In the genomic region with DNA sequence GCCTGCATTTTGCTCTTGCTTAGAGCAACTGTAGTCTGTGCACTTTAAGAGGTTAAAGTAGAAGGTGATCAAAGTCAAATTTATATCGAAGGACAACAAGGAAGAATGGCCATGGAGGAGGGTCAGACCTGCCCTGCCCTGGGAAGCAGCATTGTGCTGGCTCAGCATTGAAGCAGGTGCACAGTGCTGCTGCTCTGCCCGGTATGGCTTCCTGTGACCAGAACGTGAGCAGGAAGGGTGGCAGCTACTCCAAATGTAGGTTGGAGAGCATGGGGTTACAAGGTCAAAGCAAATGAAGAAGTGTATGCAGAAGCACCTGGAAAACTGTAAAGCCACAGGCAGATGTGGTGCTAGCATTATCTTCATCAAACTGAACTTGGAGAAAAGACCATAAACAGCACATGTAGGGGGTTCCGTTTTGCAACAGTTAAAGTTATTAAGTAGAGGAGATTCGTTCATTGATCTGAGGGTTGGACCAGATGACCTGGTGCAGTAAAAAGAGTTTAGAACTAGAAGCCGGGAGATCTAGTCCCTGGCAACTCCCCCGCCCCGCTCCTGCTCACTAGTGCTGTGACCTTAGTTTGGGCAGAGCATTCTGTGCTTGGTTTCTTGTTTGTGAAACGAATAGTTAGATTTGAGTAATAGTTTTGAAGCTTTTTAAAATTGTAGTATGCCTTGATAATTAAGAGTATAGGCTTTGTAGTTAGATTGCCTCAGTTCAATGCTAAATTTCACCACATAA, we compare ENCODE assay signal across 21 cellular contexts.
"Had no signal": no experiment of that assay in that cellular context is flagged by ENCODE, and none has a peak within 500 bp of the region (broad histone marks: within the 10 kb centered on the region; RNA-seq: fewer than 3 reads in every experiment).

No MANE protein-coding gene starts in this region.

- H3K27me3 ChIP-seq: body of pancreas, hepatocyte, tibial nerve, vagina had no signal

- H3K4me2 ChIP-seq: hepatocyte had no signal

- H3K4me3 Mint-ChIP-seq: activated CD8-positive, alpha-beta T cell treated with anti-CD3 and anti-CD28 coated beads for 36 hours; activated T-cell treated with anti-CD3 and anti-CD28 coated beads, Interleukin-2, amount 50 U/mL, for 4 hours; natural killer cell treated with Interleukin-12 subunit alpha and Interleukin-12 subunit beta and Interleukin-15 and Interleukin-18, amount 100 ng/mL, for 72 hours; WTC11 had no signal

- H3K79me2 ChIP-seq: hepatocyte had no signal

- H3K27ac Mint-ChIP-seq: activated CD8-positive, alpha-beta T cell treated with anti-CD3 and anti-CD28 coated beads for 36 hours; activated naive CD4-positive, alpha-beta T cell treated with anti-CD3 and anti-CD28 coated beads, Interleukin-2, amount 50 U/mL, for 72 hours; natural killer cell treated with Interleukin-12 subunit alpha and Interleukin-12 subunit beta and Interleukin-15 and Interleukin-18, amount 100 ng/mL, for 72 hours; WTC11 had no signal

- ATAC-seq: activated CD8-positive, alpha-beta T cell treated with anti-CD3 and anti-CD28 coated beads for 36 hours; activated naive CD4-positive, alpha-beta T cell treated with anti-CD3 and anti-CD28 coated beads, Interleukin-2, amount 50 U/mL, for 72 hours; activated T-cell treated with anti-CD3 and anti-CD28 coated beads, Interleukin-2, amount 50 U/mL, for 4 hours; body of pancreas; left ventricle myocardium superior; natural killer cell treated with Interleukin-12 subunit alpha and Interleukin-12 subunit beta and Interleukin-15 and Interleukin-18, amount 100 ng/mL, for 72 hours; WTC11 had no signal

- H3K4me1 ChIP-seq: body of pancreas, esophagus squamous epithelium, tibial nerve, vagina had no signal

- H3K27me3 Mint-ChIP-seq: activated CD8-positive, alpha-beta T cell treated with anti-CD3 and anti-CD28 coated beads for 36 hours had no signal

- H3K9me3 ChIP-seq: body of pancreas, esophagus squamous epithelium, tibial nerve, vagina had no signal

- H3K36me3 Mint-ChIP-seq: activated naive CD4-positive, alpha-beta T cell treated with anti-CD3 and anti-CD28 coated beads, Interleukin-2, amount 50 U/mL, for 72 hours; natural killer cell treated with Interleukin-12 subunit alpha and Interleukin-12 subunit beta and Interleukin-15 and Interleukin-18, amount 100 ng/mL, for 72 hours; WTC11 had no signal

- H3K36me3 ChIP-seq: esophagus squamous epithelium, tibial nerve, vagina had no signal

- H3K9me3 Mint-ChIP-seq: activated CD8-positive, alpha-beta T cell treated with anti-CD3 and anti-CD28 coated beads for 36 hours; activated naive CD4-positive, alpha-beta T cell treated with anti-CD3 and anti-CD28 coated beads, Interleukin-2, amount 50 U/mL, for 72 hours; activated T-cell treated with anti-CD3 and anti-CD28 coated beads, Interleukin-2, amount 50 U/mL, for 4 hours; natural killer cell treated with Interleukin-12 subunit alpha and Interleukin-12 subunit beta and Interleukin-15 and Interleukin-18, amount 100 ng/mL, for 72 hours; WTC11 had no signal

- H2AFZ ChIP-seq: hepatocyte had no signal

- H3K4me3 ChIP-seq: body of pancreas, esophagus squamous epithelium, hepatocyte, tibial nerve, vagina had no signal

- DNase-seq: activated CD4-positive, alpha-beta T cell treated with anti-CD3 and anti-CD28 coated beads for 48 hours; activated CD8-positive, alpha-beta T cell treated with anti-CD3 and anti-CD28 coated beads for 36 hours; activated effector memory CD4-positive, alpha-beta T cell treated with Interleukin-2 at 50 U/mL for 16 hours; activated T-cell treated with anti-CD3 and anti-CD28 coated beads, Interleukin-2, amount 50 U/mL, for 4 hours; amniotic stem cell; body of pancreas; caudate nucleus; esophagus squamous epithelium; islet precursor cell; left ventricle myocardium superior; mesenchymal stem cell; nucleus accumbens; stimulated activated CD4-positive, alpha-beta T cell treated with anti-CD3 and anti-CD28 coated beads, Interleukin-15, amount 100 ng/mL, for 24 hours; stimulated activated CD4-positive, alpha-beta T cell treated with anti-CD3 and anti-CD28 coated beads, Interleukin-4, amount 100 ng/mL, for 1 hour; stimulated activated naive CD4-positive, alpha-beta T cell had no signal
